In the genomic region with DNA sequence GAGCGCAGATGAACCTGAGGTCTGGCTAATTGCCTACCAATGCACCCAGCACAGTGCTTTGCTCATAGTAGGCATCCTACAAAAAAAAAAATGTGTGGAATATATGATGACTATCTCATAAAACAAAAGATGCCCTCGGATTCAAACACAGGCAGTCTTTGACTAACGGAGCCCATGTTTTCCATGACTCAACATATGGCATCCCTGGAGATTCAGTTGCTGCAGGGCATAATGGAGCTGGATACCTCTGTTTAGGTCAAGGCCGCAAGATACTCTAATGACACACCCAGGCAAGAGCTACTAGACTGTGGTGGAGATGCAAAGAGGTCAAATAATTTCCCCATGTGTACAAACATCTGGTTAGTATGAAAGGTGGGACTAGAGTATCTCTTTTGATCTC, we compare ENCODE assay signal across 20 cellular contexts.
"Had no signal": no experiment of that assay in that cellular context is flagged by ENCODE, and none has a peak within 500 bp of the region (broad histone marks: within the 10 kb centered on the region; RNA-seq: fewer than 3 reads in every experiment).

No MANE protein-coding gene starts in this region.

- ATAC-seq: activated CD4-positive, CD25-positive, alpha-beta regulatory T cell treated with anti-CD3 and anti-CD28 coated beads, Interleukin-2, amount 50 U/mL, for 24 hours; activated CD8-positive, alpha-beta memory T cell treated with anti-CD3 and anti-CD28 coated beads, Interleukin-2, amount 10 ng/mL, durations not matched to agents 7 days and 5 days; activated naive CD4-positive, alpha-beta T cell treated with anti-CD3 and anti-CD28 coated beads, Interleukin-2, amount 50 U/mL, for 72 hours; body of pancreas; stimulated activated memory B cell treated with anti-CD40 and anti-IgM and Interleukin-4, amounts not matched to agents 10 μg/mL and 1 μg/mL and 100 μg/mL, for 72 hours had no signal

- H3K9me3 Mint-ChIP-seq: activated T-cell treated with anti-CD3 and anti-CD28 coated beads, Interleukin-2, amount 50 U/mL, for 24 hours; naive B cell; stimulated activated memory B cell treated with anti-CD40 and anti-IgM and Interleukin-4, amounts not matched to agents 10 μg/mL and 1 μg/mL and 100 μg/mL, for 72 hours had no signal

- H3K4me3 ChIP-seq: body of pancreas, dorsolateral prefrontal cortex, esophagus muscularis mucosa, hepatocyte, lung, right atrium auricular region, skin epidermis, tibial nerve, vagina had no signal

- H3K27me3 Mint-ChIP-seq: activated CD8-positive, alpha-beta memory T cell treated with anti-CD3 and anti-CD28 coated beads, Interleukin-2, amount 10 ng/mL, durations not matched to agents 7 days and 5 days; activated T-cell treated with anti-CD3 and anti-CD28 coated beads, Interleukin-2, amount 50 U/mL, for 24 hours; naive B cell; stimulated activated memory B cell treated with anti-CD40 and anti-IgM and Interleukin-4, amounts not matched to agents 10 μg/mL and 1 μg/mL and 100 μg/mL, for 72 hours had no signal

- H2AFZ ChIP-seq: hepatocyte had no signal

- H3K36me3 ChIP-seq: esophagus muscularis mucosa, neutrophil, right atrium auricular region, tibial nerve, vagina had no signal

- H3K27me3 ChIP-seq: body of pancreas, dorsolateral prefrontal cortex, esophagus muscularis mucosa, hepatocyte, neutrophil, right atrium auricular region, tibial nerve, vagina had no signal

- H3K9me3 ChIP-seq: body of pancreas, esophagus muscularis mucosa, neutrophil, right atrium auricular region, tibial nerve, vagina had no signal

- H3K79me2 ChIP-seq: hepatocyte had no signal

- H3K4me3 Mint-ChIP-seq: activated CD8-positive, alpha-beta memory T cell treated with anti-CD3 and anti-CD28 coated beads, Interleukin-2, amount 10 ng/mL, durations not matched to agents 7 days and 5 days; activated T-cell treated with anti-CD3 and anti-CD28 coated beads, Interleukin-2, amount 50 U/mL, for 24 hours; naive B cell; stimulated activated memory B cell treated with anti-CD40 and anti-IgM and Interleukin-4, amounts not matched to agents 10 μg/mL and 1 μg/mL and 100 μg/mL, for 72 hours had no signal

- H3K4me1 ChIP-seq: body of pancreas, right atrium auricular region, vagina had no signal

- H3K4me2 ChIP-seq: hepatocyte had no signal

- H3K27ac Mint-ChIP-seq: activated CD8-positive, alpha-beta memory T cell treated with anti-CD3 and anti-CD28 coated beads, Interleukin-2, amount 10 ng/mL, durations not matched to agents 7 days and 5 days; activated naive CD4-positive, alpha-beta T cell treated with anti-CD3 and anti-CD28 coated beads, Interleukin-2, amount 50 U/mL, for 72 hours; activated T-cell treated with anti-CD3 and anti-CD28 coated beads, Interleukin-2, amount 50 U/mL, for 24 hours; stimulated activated memory B cell treated with anti-CD40 and anti-IgM and Interleukin-4, amounts not matched to agents 10 μg/mL and 1 μg/mL and 100 μg/mL, for 72 hours had no signal

- H3K4me1 Mint-ChIP-seq: naive B cell; stimulated activated memory B cell treated with anti-CD40 and anti-IgM and Interleukin-4, amounts not matched to agents 10 μg/mL and 1 μg/mL and 100 μg/mL, for 72 hours had no signal

- H3K27ac ChIP-seq: body of pancreas, esophagus muscularis mucosa, hepatocyte, neutrophil, right atrium auricular region, skin epidermis, vagina had no signal

- H3K36me3 Mint-ChIP-seq: activated naive CD4-positive, alpha-beta T cell treated with anti-CD3 and anti-CD28 coated beads, Interleukin-2, amount 50 U/mL, for 72 hours had no signal

- DNase-seq: activated CD4-positive, alpha-beta T cell treated with anti-CD3 and anti-CD28 coated beads, Interleukin-2, amount 50 U/mL, for 48 hours; activated CD8-positive, alpha-beta memory T cell treated with anti-CD3 and anti-CD28 coated beads, Interleukin-2, amount 10 ng/mL, durations not matched to agents 7 days and 5 days; activated effector memory CD4-positive, alpha-beta T cell treated with Interleukin-2 at 50 U/mL for 16 hours; activated T-cell treated with anti-CD3 and anti-CD28 coated beads, Interleukin-2, amount 50 U/mL, for 24 hours; amniotic stem cell; naive B cell; T-helper 2 cell had no signal
